Comparison of ENCODE assay signal across 22 cellular contexts in the genomic region with DNA sequence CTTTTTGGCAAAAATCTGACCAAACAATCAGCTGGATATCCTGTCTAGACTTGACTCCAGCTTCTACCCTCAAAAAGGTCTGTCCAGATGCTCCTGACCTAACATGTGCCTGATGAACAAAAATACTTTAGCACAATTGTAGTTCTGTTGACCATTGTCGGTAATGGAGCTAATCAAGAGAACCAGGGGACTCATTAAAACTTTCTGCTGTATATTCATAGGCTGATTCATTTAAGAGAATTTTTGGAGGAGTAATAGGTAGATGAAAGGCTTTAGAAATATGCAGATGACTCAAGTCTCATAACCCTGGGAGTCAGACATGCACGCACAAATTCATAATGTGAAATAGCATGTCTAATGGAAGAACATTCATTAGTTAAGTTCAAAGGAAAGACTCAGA.
A peak's percentile ranks its signal among the peaks of the same experiment; 100 is the strongest.
DNase-seq lines count a peak whose midpoint lies in the region; ATAC-seq, FAIRE-seq and TF ChIP-seq lines count a peak whose summit lies in the region.
"Had no signal": no experiment of that assay in that cellular context is flagged by ENCODE, and none has a peak within 500 bp of the region (broad histone marks: within the 10 kb centered on the region; RNA-seq: fewer than 3 reads in every experiment).

No MANE protein-coding gene starts in this region.

- H4K91ac ChIP-seq in mesenchymal stem cell (ENCODE audit: low read length) = no peak overlapping the region

- no peak overlapping the region for H2BK15ac ChIP-seq in mesenchymal stem cell (ENCODE audit: low read depth, poor library complexity, severe bottlenecking)

- H3K9me1 ChIP-seq in endothelial cell of umbilical vein (replicated peaks; ENCODE audit: control insufficient read depth, extremely low read depth, insufficient read depth, low read length) = no peaks in the 10 kb centered on the region

- H3K79me2 ChIP-seq in PC-3 (ENCODE audit: low read length) = no peaks in the 10 kb centered on the region
- H3K79me2 ChIP-seq in endothelial cell of umbilical vein (ENCODE audit: control insufficient read depth, insufficient read depth, low read length) = no peaks in the 10 kb centered on the region

- no peak overlapping the region for H3K9ac ChIP-seq in PC-3 (ENCODE audit: low read length)
- H3K9ac ChIP-seq in endothelial cell of umbilical vein (replicated peaks; ENCODE audit: extremely low read depth, insufficient read depth, low read length) = no peak overlapping the region
- H3K9ac ChIP-seq in mesenchymal stem cell (ENCODE audit: low read length) = peak overlapping the region; percentile 57

- H3K18ac ChIP-seq in mesenchymal stem cell (ENCODE audit: low read depth in 1 of 2, low read length in 2 of 2) = no peak overlapping the region

- H2AFZ ChIP-seq in PC-3 (ENCODE audit: low read length) = no peak overlapping the region; the same call in 1 of the 2 replicates
- no peak overlapping the region for H2AFZ ChIP-seq in endothelial cell of umbilical vein (ENCODE audit: low read depth, low read length)
- no peak overlapping the region for H2AFZ ChIP-seq in mesenchymal stem cell (ENCODE audit: low read depth, low read length)

- FAIRE-seq in endothelial cell of umbilical vein (lab: Jason Lieb, UNC) = peak; percentile 26
- FAIRE-seq: HepG2 had no signal

- H2BK5ac ChIP-seq in mesenchymal stem cell (ENCODE audit: low read depth, low read length, poor library complexity, severe bottlenecking) = no peak overlapping the region

- POLR2A ChIA-PET in BJ (lab: Charles Lee) (interaction anchor here (0.6 kb wide), 1 partner anchor 16 kb away, joined by 6 read pairs; no protein-coding TSS in a partner anchor), PC-3 (lab: Charles Lee; ENCODE audit: unreplicated experiment) (no interaction called here), endothelial cell of umbilical vein (lab: Charles Lee) (no interaction called here)

- no peak overlapping the region for H3K14ac ChIP-seq in mesenchymal stem cell (ENCODE audit: low read length in 2 of 2)

- H4K8ac ChIP-seq in mesenchymal stem cell (ENCODE audit: low read length) = no peak overlapping the region

- H3K27me3 ChIP-seq in BJ (ENCODE audit: control insufficient read depth, insufficient read depth, low read length) = no peaks in the 10 kb centered on the region
- H3K27me3 ChIP-seq in PC-3 (ENCODE audit: low read length) = no peaks in the 10 kb centered on the region
- H3K27me3 ChIP-seq in endothelial cell of umbilical vein (ENCODE audit: control insufficient read depth in 2 of 2, insufficient read depth in 2 of 2, low read length in 2 of 2) = no peaks in the 10 kb centered on the region
- H3K27me3 ChIP-seq in mesenchymal stem cell (ENCODE audit: control insufficient read depth in 1 of 2, insufficient read depth in 1 of 2, low read length in 2 of 2) = no peaks in the 10 kb centered on the region
- H3K27me3 ChIP-seq: BE2C, neutrophil, right lobe of liver had no signal

- TF ChIP-seq CTCF in BJ (IDR thresholded peaks at IDR 0.05; ENCODE audit: insufficient read depth, low read depth, low read length) = no peak
- no peak for TF ChIP-seq CTCF in PC-3 (conservative IDR thresholded peaks at IDR 0.05; ENCODE audit: low read depth, low read length)
- no peak for TF ChIP-seq CTCF in endothelial cell of umbilical vein (IDR thresholded peaks at IDR 0.05; ENCODE audit: extremely low read depth in 1 of 2, insufficient read depth in 1 of 2, low read depth in 1 of 2, low read length in 2 of 2)

- no peaks in the 10 kb centered on the region for H3F3A ChIP-seq in PC-3 (ENCODE audit: low read length, unreplicated experiment)

- BruUV-seq in PC-3 (replicated peaks; lab: Mats Ljungman, UMichigan) (no TSS peak), endothelial cell of umbilical vein (replicated peaks; lab: Mats Ljungman, UMichigan) (no TSS peak)

- 96% methylated on average over 2 of the region's 2 CpGs for WGBS in mesenchymal stem cell

- dilution Hi-C loops in endothelial cell of umbilical vein (cut with MboI; ENCODE audit: extremely low pct_ligation_motif_present, low sequenced_read_pairs) = no loop called here

- CTCF ChIA-PET in BJ (lab: Yijun Ruan, JAX) (interaction anchor here (1.4 kb wide), 1 partner anchor 12 kb away, joined by 5 read pairs; no protein-coding TSS in a partner anchor), PC-3 (lab: Charles Lee) (no interaction called here), endothelial cell of umbilical vein (lab: Charles Lee) (interaction anchor here (1.3 kb wide), 1 partner anchor 33 kb away, joined by 3 read pairs; no protein-coding TSS in a partner anchor)

- intact Hi-C loops in PC-3 (cut with micrococcal nuclease) (no loop called here), endothelial cell of umbilical vein (cut with micrococcal nuclease) (loop anchor here (1.0 to 5.0 kb wide), 3 partner anchors 78 to 335 kb away; no protein-coding TSS in a partner anchor)

- H2AK5ac ChIP-seq in mesenchymal stem cell (ENCODE audit: low read length, severe bottlenecking) = no peak overlapping the region

- H2BK12ac ChIP-seq in mesenchymal stem cell (ENCODE audit: low read length in 2 of 2) = no peak overlapping the region

- H2BK120ac ChIP-seq in mesenchymal stem cell (ENCODE audit: low read depth, low read length) = no peak overlapping the region

- H3K4me3 ChIP-seq in BJ (ENCODE audit: low read depth, low read length) (no peak overlapping the region), PC-3 (ENCODE audit: low read length) (no peak overlapping the region), endothelial cell of umbilical vein (replicated peaks in 1 of 3; ENCODE audit: insufficient read depth in 1 of 3, low read depth in 1 of 3, low read length in 3 of 3) (no peak overlapping the region), mesenchymal stem cell (ENCODE audit: insufficient read depth in 1 of 2, low read depth in 1 of 2, low read length in 2 of 2) (no peak overlapping the region)
- H3K4me3 ChIP-seq: mucosa of descending colon, right lobe of liver, SK-N-MC, thoracic aorta had no signal

- H3K9me2 ChIP-seq in PC-3 (replicated peaks; ENCODE audit: low read length) = no peaks in the 10 kb centered on the region

- DNase-seq in BJ (ENCODE audit: low read depth) = peak; percentile 96
- peak; percentile 69 for DNase-seq in PC-3
- DNase-seq in endothelial cell of umbilical vein (ENCODE audit: low read depth, low spot score) = peak; percentile 75
- no peak for DNase-seq in mesenchymal stem cell
- DNase-seq in NCI-H146 (lab: John Stamatoyannopoulos, UW) = no peak
- DNase-seq in DMS153 (lab: John Stamatoyannopoulos, UW) = no peak
- DNase-seq in stimulated activated CD4-positive, alpha-beta T cell treated with anti-CD3 and anti-CD28 coated beads, Interleukin-15, amount 100 ng/mL, for 24 hours = no peak
- DNase-seq in HT-29 (ENCODE audit: low spot score) = no peak
- DNase-seq: activated naive CD4-positive, alpha-beta T cell treated with anti-CD3 and anti-CD28 coated beads, Interleukin-2, amount 10 ng/mL, durations not matched to agents 7 days and 5 days; activated T-cell treated with anti-CD3 and anti-CD28 coated beads, Interleukin-2, amount 50 U/mL, for 1 hour; BE2C; central memory CD4-positive, alpha-beta T cell; hippocampal formation; mucosa of descending colon; NCI-H2029 treated with DMSO at 0.1 percent for 48 hours; NCI-H526; right lobe of liver; stimulated activated CD4-positive, alpha-beta T cell treated with anti-CD3 and anti-CD28 coated beads, Interleukin-4, amount 100 ng/mL, for 24 hours had no signal

- H4K20me1 ChIP-seq in PC-3 (ENCODE audit: low read length) = no peaks in the 10 kb centered on the region
- no peaks in the 10 kb centered on the region for H4K20me1 ChIP-seq in endothelial cell of umbilical vein (replicated peaks; ENCODE audit: control insufficient read depth, extremely low read depth, insufficient read depth, low read length)

- peak; percentile 89 for ATAC-seq in PC-3
- ATAC-seq: HepG2, mucosa of descending colon, right lobe of liver had no signal

- H3K4me2 ChIP-seq in PC-3 (ENCODE audit: low read length) (peak overlapping the region; percentile 4; the same call in 1 of the 2 replicates), endothelial cell of umbilical vein (ENCODE audit: insufficient read depth, low read length) (no peak overlapping the region), mesenchymal stem cell (ENCODE audit: low read length, poor library complexity, severe bottlenecking) (no peak overlapping the region)

- H3K36me3 ChIP-seq in BJ (ENCODE audit: control insufficient read depth, insufficient read depth, low read length) (no peaks in the 10 kb centered on the region), PC-3 (ENCODE audit: low read depth, low read length) (no peaks in the 10 kb centered on the region), endothelial cell of umbilical vein (ENCODE audit: control insufficient read depth in 2 of 2, extremely low read depth in 1 of 2, insufficient read depth in 2 of 2, low read length in 2 of 2) (no peaks in the 10 kb centered on the region), mesenchymal stem cell (ENCODE audit: control insufficient read depth in 1 of 2, insufficient read depth in 2 of 2, low read depth in 1 of 2, low read length in 2 of 2) (no peaks in the 10 kb centered on the region)
- H3K36me3 ChIP-seq: BE2C, neutrophil, right lobe of liver, thoracic aorta had no signal

- H3K27ac ChIP-seq in PC-3 (ENCODE audit: low read length) (peak overlapping the region; percentile 34), endothelial cell of umbilical vein (ENCODE audit: insufficient read depth, low read depth, low read length) (no peak overlapping the region), mesenchymal stem cell (ENCODE audit: low read length, poor library complexity, severe bottlenecking) (no peak overlapping the region)
- H3K27ac ChIP-seq: neutrophil, right lobe of liver, SK-N-MC, thoracic aorta had no signal

- H3K23ac ChIP-seq in mesenchymal stem cell (ENCODE audit: low read length in 2 of 2) = no peak overlapping the region

- no peak overlapping the region for H3K4ac ChIP-seq in mesenchymal stem cell (ENCODE audit: low read depth in 1 of 2, low read length in 2 of 2)

- H3K9me3 ChIP-seq in PC-3 (ENCODE audit: low read length) (no peaks in the 10 kb centered on the region), endothelial cell of umbilical vein (replicated peaks; ENCODE audit: control insufficient read depth, insufficient read depth, low read length) (no peaks in the 10 kb centered on the region), mesenchymal stem cell (ENCODE audit: control insufficient read depth, low read length) (no peaks in the 10 kb centered on the region)
- H3K9me3 ChIP-seq: BE2C, mucosa of descending colon, neutrophil, right lobe of liver, thoracic aorta had no signal

- H3K4me1 ChIP-seq in PC-3 (ENCODE audit: insufficient read depth, low read length) (peaks cover 12% of the 10 kb centered on the region), endothelial cell of umbilical vein (ENCODE audit: control insufficient read depth, extremely low read depth, insufficient read depth, low read length) (peaks cover 6% of the 10 kb centered on the region), mesenchymal stem cell (ENCODE audit: control insufficient read depth, insufficient read depth, low read depth, low read length) (no peaks in the 10 kb centered on the region)
- H3K4me1 ChIP-seq: BE2C, right lobe of liver had no signal

- no peaks in the 10 kb centered on the region for H3K79me1 ChIP-seq in mesenchymal stem cell (replicated peaks; ENCODE audit: low read length, poor library complexity, severe bottlenecking)

- no peak for TF ChIP-seq POLR2A in endothelial cell of umbilical vein (IDR thresholded peaks at IDR 0.05; ENCODE audit: low read depth, low read length)

TF ChIP-seq in endothelial cell of umbilical vein, 7 proteins besides CTCF, POLR2A, EP300 and RAD21 (continues in another document):
- TF ChIP-seq MYC (IDR thresholded peaks at IDR 0.05; ENCODE audit: low read depth, low read length) = no peak

Comparison
In these comparisons a context has a peak if more than half of its experiments do, and no peak if none do; other contexts are left out.
1. DNase-seq: peak in BJ (single experiment), PC-3 (single experiment) and endothelial cell of umbilical vein (single experiment); none in mesenchymal stem cell (single experiment), NCI-H146 (single experiment), DMS153 (single experiment), stimulated activated CD4-positive, alpha-beta T cell treated with anti-CD3 and anti-CD28 coated beads, Interleukin-15, amount 100 ng/mL, for 24 hours (single experiment) and HT-29 (single experiment).